Comparison of ENCODE assay signal across 28 cellular contexts in the genomic region with DNA sequence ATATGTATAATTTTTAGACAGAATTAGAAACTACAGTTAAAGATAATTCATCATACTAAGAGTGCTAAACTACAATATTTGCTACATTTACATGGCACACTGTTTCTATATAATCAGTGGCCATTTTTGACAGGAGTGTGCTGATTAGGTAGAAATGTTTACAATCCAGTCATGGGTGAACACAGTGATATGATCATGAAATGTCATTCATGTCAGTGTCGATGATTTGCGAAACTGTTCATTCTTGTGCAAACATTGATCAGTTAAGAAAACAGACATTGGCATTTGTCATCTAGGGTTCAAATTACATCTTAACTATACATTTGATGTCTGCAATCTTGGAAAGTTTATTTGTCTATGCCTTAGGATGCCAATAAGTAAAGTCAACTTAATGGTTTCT.
"Had no signal": no experiment of that assay in that cellular context is flagged by ENCODE, and none has a peak within 500 bp of the region (broad histone marks: within the 10 kb centered on the region; RNA-seq: fewer than 3 reads in every experiment).

No MANE protein-coding gene starts in this region.

- H3K36me3 ChIP-seq: neural progenitor cell, ovary, right lobe of liver, sigmoid colon, stomach, thoracic aorta, thyroid gland, tibial nerve, upper lobe of left lung, vagina had no signal

- H3K4me3 Mint-ChIP-seq: natural killer cell treated with Interleukin-12 subunit alpha and Interleukin-12 subunit beta and Interleukin-15 and Interleukin-18, amount 100 ng/mL, for 72 hours; nephron progenitor cell; neural progenitor cell; stimulated activated effector memory CD8-positive, alpha-beta T cell treated with anti-CD3 and anti-CD28 coated beads, Interleukin-12 subunit alpha, Interleukin-12 subunit beta, amount 100 ng/mL, for 72 hours; stimulated activated naive B cell treated with anti-CD40 and anti-IgM and Interleukin-4, amounts not matched to agents 10 μg/mL and 1 μg/mL and 100 μg/mL, for 72 hours; stimulated activated naive CD8-positive, alpha-beta T cell treated with anti-CD3 and anti-CD28 coated beads, Interleukin-15, Interleukin-2, amounts not matched to agents 100 ng/mL and 50 ng/mL, for 24 hours had no signal

- H3K4me2 ChIP-seq: neural progenitor cell had no signal

- H3K4me1 Mint-ChIP-seq: nephron progenitor cell; neural progenitor cell; stimulated activated effector memory CD8-positive, alpha-beta T cell treated with anti-CD3 and anti-CD28 coated beads, Interleukin-12 subunit alpha, Interleukin-12 subunit beta, amount 100 ng/mL, for 72 hours; stimulated activated naive B cell treated with anti-CD40 and anti-IgM and Interleukin-4, amounts not matched to agents 10 μg/mL and 1 μg/mL and 100 μg/mL, for 72 hours had no signal

- H3K9me3 Mint-ChIP-seq: nephron progenitor cell; neural progenitor cell; stimulated activated naive CD8-positive, alpha-beta T cell treated with anti-CD3 and anti-CD28 coated beads, Interleukin-15, Interleukin-2, amounts not matched to agents 100 ng/mL and 50 ng/mL, for 24 hours had no signal

- ATAC-seq: natural killer cell treated with Interleukin-12 subunit alpha and Interleukin-12 subunit beta and Interleukin-15 and Interleukin-18, amount 100 ng/mL, for 72 hours; psoas muscle; right cardiac atrium; right lobe of liver; stimulated activated effector memory CD8-positive, alpha-beta T cell treated with anti-CD3 and anti-CD28 coated beads, Interleukin-12 subunit alpha, Interleukin-12 subunit beta, amount 100 ng/mL, for 72 hours; stimulated activated naive B cell treated with anti-CD40 and anti-IgM and Interleukin-4, amounts not matched to agents 10 μg/mL and 1 μg/mL and 100 μg/mL, for 72 hours had no signal

- H2AFZ ChIP-seq: neural progenitor cell, parathyroid adenoma had no signal

- H3K27me3 Mint-ChIP-seq: natural killer cell treated with Interleukin-12 subunit alpha and Interleukin-12 subunit beta and Interleukin-15 and Interleukin-18, amount 100 ng/mL, for 72 hours; progenitor cell of endocrine pancreas; stimulated activated naive B cell treated with anti-CD40 and anti-IgM and Interleukin-4, amounts not matched to agents 10 μg/mL and 1 μg/mL and 100 μg/mL, for 72 hours; stimulated activated naive CD8-positive, alpha-beta T cell treated with anti-CD3 and anti-CD28 coated beads, Interleukin-15, Interleukin-2, amounts not matched to agents 100 ng/mL and 50 ng/mL, for 24 hours had no signal

- H3K4me3 ChIP-seq: neural progenitor cell, ovary, psoas muscle, right lobe of liver, sigmoid colon, stomach, thoracic aorta, thyroid gland, tibial nerve, upper lobe of left lung, vagina had no signal

- H3K36me3 Mint-ChIP-seq: natural killer cell treated with Interleukin-12 subunit alpha and Interleukin-12 subunit beta and Interleukin-15 and Interleukin-18, amount 100 ng/mL, for 72 hours; neural progenitor cell; stimulated activated effector memory CD8-positive, alpha-beta T cell treated with anti-CD3 and anti-CD28 coated beads, Interleukin-12 subunit alpha, Interleukin-12 subunit beta, amount 100 ng/mL, for 72 hours; stimulated activated naive B cell treated with anti-CD40 and anti-IgM and Interleukin-4, amounts not matched to agents 10 μg/mL and 1 μg/mL and 100 μg/mL, for 72 hours had no signal

- H3K27ac Mint-ChIP-seq: natural killer cell treated with Interleukin-12 subunit alpha and Interleukin-12 subunit beta and Interleukin-15 and Interleukin-18, amount 100 ng/mL, for 72 hours; nephron progenitor cell; neural progenitor cell; progenitor cell of endocrine pancreas; stimulated activated effector memory CD8-positive, alpha-beta T cell treated with anti-CD3 and anti-CD28 coated beads, Interleukin-12 subunit alpha, Interleukin-12 subunit beta, amount 100 ng/mL, for 72 hours; stimulated activated naive B cell treated with anti-CD40 and anti-IgM and Interleukin-4, amounts not matched to agents 10 μg/mL and 1 μg/mL and 100 μg/mL, for 72 hours; stimulated activated naive CD8-positive, alpha-beta T cell treated with anti-CD3 and anti-CD28 coated beads, Interleukin-15, Interleukin-2, amounts not matched to agents 100 ng/mL and 50 ng/mL, for 24 hours had no signal

- H3K79me2 ChIP-seq: parathyroid adenoma had no signal

- H3K9me3 ChIP-seq: ovary, psoas muscle, right lobe of liver, sigmoid colon, stomach, thoracic aorta, thyroid gland, tibial nerve, upper lobe of left lung, vagina had no signal

- DNase-seq: nephron progenitor cell; occipital lobe; ovary; posterior cingulate gyrus; psoas muscle; right cardiac atrium; right lobe of liver; sigmoid colon; small intestine; stimulated activated CD4-positive, alpha-beta T cell treated with anti-CD3 and anti-CD28 coated beads, Interleukin-15, amount 100 ng/mL, for 24 hours; stimulated activated CD4-positive, alpha-beta T cell treated with anti-CD3 and anti-CD28 coated beads, Interleukin-2, amount 100 ng/mL, for 24 hours; stimulated activated CD4-positive, alpha-beta T cell treated with anti-CD3 and anti-CD28 coated beads, Interleukin-2, amount 100 ng/mL, for 48 hours; stimulated activated CD4-positive, alpha-beta T cell treated with anti-CD3 and anti-CD28 coated beads, Interleukin-4, amount 100 ng/mL, for 24 hours; stimulated activated naive B cell treated with anti-CD40 and anti-IgM and Interleukin-4, amounts not matched to agents 10 μg/mL and 1 μg/mL and 100 μg/mL, for 72 hours; stimulated activated naive CD4-positive, alpha-beta T cell treated with Interleukin-2 at 50 U/mL for 16 hours; stomach; thyroid gland; trophoblast cell; upper lobe of left lung had no signal

- H3K27me3 ChIP-seq: neural progenitor cell, ovary, right lobe of liver, sigmoid colon, stomach, thyroid gland, tibial nerve, upper lobe of left lung, vagina had no signal

- H3K27ac ChIP-seq: neural progenitor cell, ovary, parathyroid adenoma, psoas muscle, right lobe of liver, sigmoid colon, stomach, thoracic aorta, thyroid gland, tibial nerve, upper lobe of left lung, vagina had no signal

- H3K9ac ChIP-seq: neural progenitor cell, parathyroid adenoma had no signal

- H3K4me1 ChIP-seq: neural progenitor cell, parathyroid adenoma, psoas muscle, right lobe of liver, sigmoid colon, stomach, thyroid gland, tibial nerve, upper lobe of left lung, vagina had no signal
